Comparison of ENCODE assay signal across 1 cellular context in the genomic region with DNA sequence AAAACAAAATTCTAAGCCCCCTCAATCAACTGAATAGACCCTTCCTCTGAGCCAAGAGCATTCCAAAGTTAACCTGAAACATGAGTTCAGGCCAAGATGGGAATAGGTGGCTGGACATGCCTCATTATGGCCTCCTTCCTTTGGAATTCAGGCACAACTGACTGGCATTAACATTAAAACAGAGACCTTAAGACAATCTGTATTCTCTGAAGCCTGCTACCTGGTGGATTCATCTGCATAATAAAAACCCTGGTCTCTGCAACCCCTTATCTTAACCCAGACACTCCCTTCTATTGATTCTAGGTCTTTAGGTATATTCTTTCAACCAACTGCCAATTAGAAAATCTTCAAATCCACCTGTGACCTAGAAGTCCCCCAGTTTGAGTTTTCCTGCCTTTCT.
TF ChIP-seq lines count a peak whose summit lies in the region.

No MANE protein-coding gene starts in this region.

TF ChIP-seq in H1, 55 proteins besides CTCF, POLR2A, EP300 and RAD21 (continued from another document):
- TF ChIP-seq, protein P1, sequence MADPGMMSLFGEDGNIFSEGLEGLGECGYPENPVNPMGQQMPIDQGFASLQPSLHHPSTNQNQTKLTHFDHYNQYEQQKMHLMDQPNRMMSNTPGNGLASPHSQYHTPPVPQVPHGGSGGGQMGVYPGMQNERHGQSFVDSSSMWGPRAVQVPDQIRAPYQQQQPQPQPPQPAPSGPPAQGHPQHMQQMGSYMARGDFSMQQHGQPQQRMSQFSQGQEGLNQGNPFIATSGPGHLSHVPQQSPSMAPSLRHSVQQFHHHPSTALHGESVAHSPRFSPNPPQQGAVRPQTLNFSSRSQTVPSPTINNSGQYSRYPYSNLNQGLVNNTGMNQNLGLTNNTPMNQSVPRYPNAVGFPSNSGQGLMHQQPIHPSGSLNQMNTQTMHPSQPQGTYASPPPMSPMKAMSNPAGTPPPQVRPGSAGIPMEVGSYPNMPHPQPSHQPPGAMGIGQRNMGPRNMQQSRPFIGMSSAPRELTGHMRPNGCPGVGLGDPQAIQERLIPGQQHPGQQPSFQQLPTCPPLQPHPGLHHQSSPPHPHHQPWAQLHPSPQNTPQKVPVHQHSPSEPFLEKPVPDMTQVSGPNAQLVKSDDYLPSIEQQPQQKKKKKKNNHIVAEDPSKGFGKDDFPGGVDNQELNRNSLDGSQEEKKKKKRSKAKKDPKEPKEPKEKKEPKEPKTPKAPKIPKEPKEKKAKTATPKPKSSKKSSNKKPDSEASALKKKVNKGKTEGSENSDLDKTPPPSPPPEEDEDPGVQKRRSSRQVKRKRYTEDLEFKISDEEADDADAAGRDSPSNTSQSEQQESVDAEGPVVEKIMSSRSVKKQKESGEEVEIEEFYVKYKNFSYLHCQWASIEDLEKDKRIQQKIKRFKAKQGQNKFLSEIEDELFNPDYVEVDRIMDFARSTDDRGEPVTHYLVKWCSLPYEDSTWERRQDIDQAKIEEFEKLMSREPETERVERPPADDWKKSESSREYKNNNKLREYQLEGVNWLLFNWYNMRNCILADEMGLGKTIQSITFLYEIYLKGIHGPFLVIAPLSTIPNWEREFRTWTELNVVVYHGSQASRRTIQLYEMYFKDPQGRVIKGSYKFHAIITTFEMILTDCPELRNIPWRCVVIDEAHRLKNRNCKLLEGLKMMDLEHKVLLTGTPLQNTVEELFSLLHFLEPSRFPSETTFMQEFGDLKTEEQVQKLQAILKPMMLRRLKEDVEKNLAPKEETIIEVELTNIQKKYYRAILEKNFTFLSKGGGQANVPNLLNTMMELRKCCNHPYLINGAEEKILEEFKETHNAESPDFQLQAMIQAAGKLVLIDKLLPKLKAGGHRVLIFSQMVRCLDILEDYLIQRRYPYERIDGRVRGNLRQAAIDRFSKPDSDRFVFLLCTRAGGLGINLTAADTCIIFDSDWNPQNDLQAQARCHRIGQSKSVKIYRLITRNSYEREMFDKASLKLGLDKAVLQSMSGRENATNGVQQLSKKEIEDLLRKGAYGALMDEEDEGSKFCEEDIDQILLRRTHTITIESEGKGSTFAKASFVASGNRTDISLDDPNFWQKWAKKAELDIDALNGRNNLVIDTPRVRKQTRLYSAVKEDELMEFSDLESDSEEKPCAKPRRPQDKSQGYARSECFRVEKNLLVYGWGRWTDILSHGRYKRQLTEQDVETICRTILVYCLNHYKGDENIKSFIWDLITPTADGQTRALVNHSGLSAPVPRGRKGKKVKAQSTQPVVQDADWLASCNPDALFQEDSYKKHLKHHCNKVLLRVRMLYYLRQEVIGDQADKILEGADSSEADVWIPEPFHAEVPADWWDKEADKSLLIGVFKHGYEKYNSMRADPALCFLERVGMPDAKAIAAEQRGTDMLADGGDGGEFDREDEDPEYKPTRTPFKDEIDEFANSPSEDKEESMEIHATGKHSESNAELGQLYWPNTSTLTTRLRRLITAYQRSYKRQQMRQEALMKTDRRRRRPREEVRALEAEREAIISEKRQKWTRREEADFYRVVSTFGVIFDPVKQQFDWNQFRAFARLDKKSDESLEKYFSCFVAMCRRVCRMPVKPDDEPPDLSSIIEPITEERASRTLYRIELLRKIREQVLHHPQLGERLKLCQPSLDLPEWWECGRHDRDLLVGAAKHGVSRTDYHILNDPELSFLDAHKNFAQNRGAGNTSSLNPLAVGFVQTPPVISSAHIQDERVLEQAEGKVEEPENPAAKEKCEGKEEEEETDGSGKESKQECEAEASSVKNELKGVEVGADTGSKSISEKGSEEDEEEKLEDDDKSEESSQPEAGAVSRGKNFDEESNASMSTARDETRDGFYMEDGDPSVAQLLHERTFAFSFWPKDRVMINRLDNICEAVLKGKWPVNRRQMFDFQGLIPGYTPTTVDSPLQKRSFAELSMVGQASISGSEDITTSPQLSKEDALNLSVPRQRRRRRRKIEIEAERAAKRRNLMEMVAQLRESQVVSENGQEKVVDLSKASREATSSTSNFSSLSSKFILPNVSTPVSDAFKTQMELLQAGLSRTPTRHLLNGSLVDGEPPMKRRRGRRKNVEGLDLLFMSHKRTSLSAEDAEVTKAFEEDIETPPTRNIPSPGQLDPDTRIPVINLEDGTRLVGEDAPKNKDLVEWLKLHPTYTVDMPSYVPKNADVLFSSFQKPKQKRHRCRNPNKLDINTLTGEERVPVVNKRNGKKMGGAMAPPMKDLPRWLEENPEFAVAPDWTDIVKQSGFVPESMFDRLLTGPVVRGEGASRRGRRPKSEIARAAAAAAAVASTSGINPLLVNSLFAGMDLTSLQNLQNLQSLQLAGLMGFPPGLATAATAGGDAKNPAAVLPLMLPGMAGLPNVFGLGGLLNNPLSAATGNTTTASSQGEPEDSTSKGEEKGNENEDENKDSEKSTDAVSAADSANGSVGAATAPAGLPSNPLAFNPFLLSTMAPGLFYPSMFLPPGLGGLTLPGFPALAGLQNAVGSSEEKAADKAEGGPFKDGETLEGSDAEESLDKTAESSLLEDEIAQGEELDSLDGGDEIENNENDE (IDR thresholded peaks at IDR 0.05; ENCODE audit: insufficient replicate concordance, low read length) = peak; percentile 82
- TF ChIP-seq SP1 (IDR thresholded peaks at IDR 0.05; ENCODE audit: low read depth, low read length) = no peak
- no peak for TF ChIP-seq KDM5A (IDR thresholded peaks at IDR 0.05; ENCODE audit: low read length)
- TF ChIP-seq CHD2 (IDR thresholded peaks at IDR 0.05; ENCODE audit: low read length) = no peak
- TF ChIP-seq YY1 (IDR thresholded peaks at IDR 0.05; ENCODE audit: low read depth, low read length) = peak; percentile 26; the same call in 1 of the 2 replicates
- TF ChIP-seq TEAD4 (IDR thresholded peaks at IDR 0.05; ENCODE audit: low read depth, low read length) = peak; percentile 53; the same call in 1 of the 2 replicates
- 0 out of 2 replicates have a peak, but pooled peaks have one; percentile 36 for TF ChIP-seq POU5F1 (IDR thresholded peaks at IDR 0.05; ENCODE audit: low read depth, low read length)
